Comparison of ENCODE assay signal across 29 cellular contexts in the genomic region with DNA sequence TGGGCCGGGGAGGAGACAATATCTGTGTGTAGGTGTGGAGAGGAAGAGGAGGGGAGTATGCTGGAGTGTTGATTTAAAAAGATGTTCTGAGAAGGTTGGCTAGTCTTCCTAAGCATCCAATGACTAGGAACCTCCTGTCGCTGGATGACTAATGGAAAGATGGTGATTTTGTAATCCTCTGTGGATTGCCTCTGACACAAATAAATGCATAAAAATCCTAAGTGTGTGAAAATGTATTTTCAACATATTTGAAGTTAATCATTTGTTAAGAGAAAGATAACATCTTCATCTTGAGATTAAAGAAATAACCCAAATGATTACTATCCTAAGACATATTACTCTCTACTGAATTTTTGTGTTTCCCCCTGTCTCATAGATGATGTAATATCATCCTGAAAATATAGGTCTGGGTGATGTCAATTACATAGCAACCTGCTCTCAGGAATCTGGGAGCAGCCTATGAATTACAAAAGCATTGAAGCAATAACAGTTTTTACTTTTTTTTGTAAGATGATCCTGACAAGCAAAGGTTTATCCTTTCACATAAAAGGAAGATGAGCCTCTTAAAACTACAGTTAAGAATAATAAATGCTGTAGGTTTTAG.
"Had no signal": no experiment of that assay in that cellular context is flagged by ENCODE, and none has a peak within 500 bp of the region (broad histone marks: within the 10 kb centered on the region; RNA-seq: fewer than 3 reads in every experiment).

No MANE protein-coding gene starts in this region.

- H3K4me1 ChIP-seq: esophagus squamous epithelium, parathyroid adenoma, sigmoid colon, spleen, tibial nerve, upper lobe of left lung had no signal

- H3K4me2 ChIP-seq: neural progenitor cell had no signal

- H3K27me3 Mint-ChIP-seq: stimulated activated naive B cell treated with anti-CD40 and anti-IgM and Interleukin-4, amounts not matched to agents 10 μg/mL and 1 μg/mL and 100 μg/mL, for 72 hours; stimulated activated naive CD8-positive, alpha-beta T cell treated with anti-CD3 and anti-CD28 coated beads, Interleukin-15, Interleukin-2, amounts not matched to agents 100 ng/mL and 50 ng/mL, for 24 hours had no signal

- H3K27ac ChIP-seq: coronary artery, esophagus squamous epithelium, neural progenitor cell, parathyroid adenoma, sigmoid colon, skin epidermis, spleen, thoracic aorta, tibial nerve, upper lobe of left lung had no signal

- H3K36me3 Mint-ChIP-seq: immature natural killer cell; naive thymus-derived CD4-positive, alpha-beta T cell had no signal

- H3K4me3 Mint-ChIP-seq: immature natural killer cell; naive thymus-derived CD4-positive, alpha-beta T cell; nephron; neural progenitor cell; stimulated activated naive B cell treated with anti-CD40 and anti-IgM and Interleukin-4, amounts not matched to agents 10 μg/mL and 1 μg/mL and 100 μg/mL, for 72 hours; stimulated activated naive CD8-positive, alpha-beta T cell treated with anti-CD3 and anti-CD28 coated beads, Interleukin-15, Interleukin-2, amounts not matched to agents 100 ng/mL and 50 ng/mL, for 24 hours had no signal

- FAIRE-seq: endothelial cell of umbilical vein, frontal cortex, urothelium cell line had no signal

- H3K27ac Mint-ChIP-seq: immature natural killer cell; naive thymus-derived CD4-positive, alpha-beta T cell; nephron; neural progenitor cell; progenitor cell of endocrine pancreas; stimulated activated naive B cell treated with anti-CD40 and anti-IgM and Interleukin-4, amounts not matched to agents 10 μg/mL and 1 μg/mL and 100 μg/mL, for 72 hours; stimulated activated naive CD8-positive, alpha-beta T cell treated with anti-CD3 and anti-CD28 coated beads, Interleukin-15, Interleukin-2, amounts not matched to agents 100 ng/mL and 50 ng/mL, for 24 hours had no signal

- DNase-seq: dermis blood vessel endothelial cell; effector memory CD4-positive, alpha-beta T cell; erythroblast; esophagus squamous epithelium; immature natural killer cell; islet precursor cell; mesenchymal stem cell; midbrain; naive thymus-derived CD4-positive, alpha-beta T cell; right cardiac atrium; sigmoid colon; spleen; stimulated activated CD4-positive, alpha-beta T cell treated with anti-CD3 and anti-CD28 coated beads, Interleukin-2, amount 100 ng/mL, for 48 hours; stimulated activated naive B cell treated with anti-CD40 and anti-IgM and Interleukin-4, amounts not matched to agents 10 μg/mL and 1 μg/mL and 100 μg/mL, for 72 hours; upper lobe of left lung had no signal

- ATAC-seq: left lobe of liver; naive thymus-derived CD4-positive, alpha-beta T cell; right cardiac atrium; stimulated activated naive B cell treated with anti-CD40 and anti-IgM and Interleukin-4, amounts not matched to agents 10 μg/mL and 1 μg/mL and 100 μg/mL, for 72 hours had no signal

- H3K4me1 Mint-ChIP-seq: immature natural killer cell; naive thymus-derived CD4-positive, alpha-beta T cell; nephron; stimulated activated naive B cell treated with anti-CD40 and anti-IgM and Interleukin-4, amounts not matched to agents 10 μg/mL and 1 μg/mL and 100 μg/mL, for 72 hours had no signal

- H3K27me3 ChIP-seq: esophagus squamous epithelium, neural progenitor cell, sigmoid colon, spleen, tibial nerve, upper lobe of left lung had no signal

- H3K79me2 ChIP-seq: parathyroid adenoma had no signal

- H3K9ac ChIP-seq: neural progenitor cell, parathyroid adenoma had no signal

- H3K36me3 ChIP-seq: esophagus squamous epithelium, neural progenitor cell, sigmoid colon, spleen, tibial nerve, upper lobe of left lung had no signal

- H3K4me3 ChIP-seq: coronary artery, esophagus squamous epithelium, lung, neural progenitor cell, sigmoid colon, skin epidermis, spleen, thoracic aorta, tibial nerve, upper lobe of left lung had no signal
